Comparison of ENCODE assay signal across 18 cellular contexts in the genomic region with DNA sequence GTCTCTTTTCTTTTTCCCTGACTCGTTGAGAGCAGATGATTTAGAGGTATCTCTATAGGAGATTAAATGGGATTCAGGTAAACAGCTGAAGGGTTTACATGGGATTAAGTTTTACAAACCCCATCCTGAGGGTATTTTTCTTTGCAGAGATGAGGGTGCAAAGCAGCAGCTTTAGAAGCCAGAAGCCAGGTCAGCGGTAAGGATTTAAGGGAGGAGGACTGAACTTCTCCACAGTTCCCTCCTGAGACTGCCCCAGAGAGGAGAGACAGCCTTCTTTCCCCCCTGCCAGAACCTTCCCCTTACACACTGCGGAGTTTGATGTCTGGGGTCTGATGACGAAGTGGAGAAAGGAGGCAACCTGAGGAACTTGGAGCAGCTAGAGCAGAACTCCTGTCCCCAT.
DNase-seq lines count a peak whose midpoint lies in the region; ATAC-seq and TF ChIP-seq lines count a peak whose summit lies in the region.
"Had no signal": no experiment of that assay in that cellular context is flagged by ENCODE, and none has a peak within 500 bp of the region (broad histone marks: within the 10 kb centered on the region; RNA-seq: fewer than 3 reads in every experiment).

No MANE protein-coding gene starts in this region.

- H3K4me3 Mint-ChIP-seq in stimulated activated memory B cell treated with anti-CD40 and anti-IgM and Interleukin-4, amounts not matched to agents 10 μg/mL and 1 μg/mL and 100 μg/mL, for 72 hours: no peak overlapping the region
- H3K4me3 Mint-ChIP-seq: CD4-positive, CD25-positive, alpha-beta regulatory T cell; H9 had no signal

- H3K27ac ChIP-seq in cardiac muscle cell (peak overlapping the region; percentile 63), heart left ventricle (no peak overlapping the region), testis (no peak overlapping the region)
- H3K27ac ChIP-seq: 22Rv1, A549 had no signal

- no peaks in the 10 kb centered on the region for H3K27me3 Mint-ChIP-seq in stimulated activated memory B cell treated with anti-CD40 and anti-IgM and Interleukin-4, amounts not matched to agents 10 μg/mL and 1 μg/mL and 100 μg/mL, for 72 hours
- H3K27me3 Mint-ChIP-seq: CD4-positive, CD25-positive, alpha-beta regulatory T cell had no signal

- WGBS in heart left ventricle, 4 donors: 77 to 88% (median 85%) methylated on average over 4 of the region's 4 CpGs
- WGBS in testis, 2 donors: 74 to 85% methylated on average over 4 of the region's 4 CpGs

- H3K36me3 Mint-ChIP-seq in stimulated activated memory B cell treated with anti-CD40 and anti-IgM and Interleukin-4, amounts not matched to agents 10 μg/mL and 1 μg/mL and 100 μg/mL, for 72 hours: peaks cover 64% of the 10 kb centered on the region

- H3K4me1 ChIP-seq in cardiac muscle cell (ENCODE audit: low read depth): peaks cover 22% of the 10 kb centered on the region
- peaks cover 0 to 21% (median 12%) of the 10 kb centered on the region in 12 donors for H3K4me1 ChIP-seq in heart left ventricle
- peaks cover 9% of the 10 kb centered on the region for H3K4me1 ChIP-seq in testis
- H3K4me1 ChIP-seq: A549 had no signal

- ATAC-seq in heart left ventricle: no peak
- ATAC-seq in stimulated activated memory B cell treated with anti-CD40 and anti-IgM and Interleukin-4, amounts not matched to agents 10 μg/mL and 1 μg/mL and 100 μg/mL, for 72 hours: no peak
- no peak for ATAC-seq in left colon
- ATAC-seq: GM12878 had no signal

- DNase-seq in cardiac muscle cell (ENCODE audit: low read depth in 1 of 2, low spot score in 1 of 2) (no peak), heart left ventricle (no peak), NCI-H82 treated with DMSO at 0.1 percent for 48 hours (lab: John Stamatoyannopoulos, UW; ENCODE audit: unreplicated experiment) (peak; percentile 23), left colon (no peak), testis (no peak), activated gamma-delta T cell (lab: John Stamatoyannopoulos, UW) (no peak)
- DNase-seq: C1 segment of cervical spinal cord; CD4-positive, CD25-positive, alpha-beta regulatory T cell; CD8-positive, alpha-beta memory T cell; COR-L47; DMS 273 treated with DMSO at 0.1 percent for 48 hours; DMS53; DND-41; H9 had no signal

- peak overlapping the region; percentile 10 for H3K27ac Mint-ChIP-seq in stimulated activated memory B cell treated with anti-CD40 and anti-IgM and Interleukin-4, amounts not matched to agents 10 μg/mL and 1 μg/mL and 100 μg/mL, for 72 hours

- H3K9me3 ChIP-seq in cardiac muscle cell (ENCODE audit: low read depth) (no peaks in the 10 kb centered on the region), heart left ventricle (peaks cover 0 to 14% (median 6%) of the 10 kb centered on the region in 12 donors), testis (no peaks in the 10 kb centered on the region)

- H3K4me3 ChIP-seq in cardiac muscle cell (no peak overlapping the region), heart left ventricle (no peak overlapping the region), testis (no peak overlapping the region)
- H3K4me3 ChIP-seq: A549, GM12878 had no signal

- H3K27me3 ChIP-seq in cardiac muscle cell (no peaks in the 10 kb centered on the region), heart left ventricle (no peaks in the 10 kb centered on the region), testis (no peaks in the 10 kb centered on the region)

- intact Hi-C loops in heart left ventricle (cut with DNase I) (no loop called here), left colon (cut with DNase I, micrococcal nuclease) (no loop called here), testis (cut with DNase I; ENCODE audit: low total_unique reads) (no loop called here)

- TF ChIP-seq CTCF in cardiac muscle cell (IDR thresholded peaks at IDR 0.05; ENCODE audit: low read depth, low read length) (no peak), heart left ventricle (IDR thresholded peaks at IDR 0.05) (no peak), testis (IDR thresholded peaks at IDR 0.05) (no peak)

- TF ChIP-seq POLR2A in heart left ventricle (IDR thresholded peaks at IDR 0.05) (no peak), testis (IDR thresholded peaks at IDR 0.05) (no peak)

- no peaks in the 10 kb centered on the region for H3K36me3 ChIP-seq in cardiac muscle cell
- H3K36me3 ChIP-seq in heart left ventricle: no peaks in the 10 kb centered on the region
- H3K36me3 ChIP-seq in testis (ENCODE audit: low read depth, missing control alignments): no peaks in the 10 kb centered on the region

- H3K9me3 Mint-ChIP-seq in stimulated activated memory B cell treated with anti-CD40 and anti-IgM and Interleukin-4, amounts not matched to agents 10 μg/mL and 1 μg/mL and 100 μg/mL, for 72 hours: peaks cover 12% of the 10 kb centered on the region

- H3K4me1 Mint-ChIP-seq in stimulated activated memory B cell treated with anti-CD40 and anti-IgM and Interleukin-4, amounts not matched to agents 10 μg/mL and 1 μg/mL and 100 μg/mL, for 72 hours: peaks cover 43% of the 10 kb centered on the region
- H3K4me1 Mint-ChIP-seq: H9 had no signal
